18 cellular contexts compared by ENCODE assay signal in the genomic region with DNA sequence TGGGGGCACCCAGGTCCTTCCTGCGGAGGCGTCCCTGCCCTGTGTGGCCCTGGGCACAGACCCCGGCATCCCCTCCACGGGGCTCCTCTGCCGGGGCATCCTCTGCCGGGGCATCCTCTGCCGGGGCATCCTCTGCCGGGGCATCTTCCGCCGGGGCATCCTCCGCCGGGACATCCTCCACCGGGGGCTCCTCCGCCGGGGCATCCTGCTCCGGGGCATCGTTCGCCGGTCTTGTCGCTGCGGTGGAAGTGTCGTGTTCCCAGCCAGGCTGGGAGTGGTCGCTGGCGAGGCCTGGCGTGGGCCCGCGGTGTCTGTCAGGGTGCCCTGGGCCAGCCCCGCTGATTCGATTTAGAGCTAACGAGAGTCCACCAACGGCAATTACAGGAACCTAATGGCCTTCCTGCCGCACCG.
A peak's percentile ranks its signal among the peaks of the same experiment; 100 is the strongest.
DNase-seq lines count a peak whose midpoint lies in the region; ATAC-seq and TF ChIP-seq lines count a peak whose summit lies in the region.
"Had no signal": no experiment of that assay in that cellular context is flagged by ENCODE, and none has a peak within 500 bp of the region (broad histone marks: within the 10 kb centered on the region; RNA-seq: fewer than 3 reads in every experiment).

No MANE protein-coding gene starts in this region.

- dilution Hi-C loops in mammary epithelial cell (cut with HindIII; ENCODE audit: low sequenced_read_pairs), result no loop called here

- H3K79me2 ChIP-seq in mammary epithelial cell (ENCODE audit: insufficient read depth, low read length), result no peaks in the 10 kb centered on the region

- H4K20me1 ChIP-seq in mammary epithelial cell (ENCODE audit: insufficient read depth, low read length), result no peaks in the 10 kb centered on the region

- in situ Hi-C loops in mammary epithelial cell (cut with MboI; ENCODE audit: low sequenced_read_pairs in 2 of 2), result no loop called here

- CTCF ChIA-PET in mammary epithelial cell (lab: Charles Lee; ENCODE audit: low non-redundant PET), result no interaction called here

- DNase-seq in cardiac septum (ENCODE audit: low spot score) (peak; percentile 59), heart right ventricle (no peak), lower lobe of right lung (peak; percentile 30), tibial artery (peak; percentile 10 to 59), mammary epithelial cell (no peak), NCI-H345 treated with DMSO at 0.1 percent for 48 hours (lab: John Stamatoyannopoulos, UW; ENCODE audit: unreplicated experiment) (no peak)
- peak; percentile 9 for DNase-seq in activated naive CD4-positive, alpha-beta T cell treated with anti-CD3 and anti-CD28 coated beads, Interleukin-2, amount 50 U/mL, for 16 hours
- DNase-seq in stimulated activated naive CD8-positive, alpha-beta T cell treated with anti-CD3 and anti-CD28 coated beads, Interleukin-15, Interleukin-2, amounts not matched to agents 100 U/mL and 50 U/mL, for 24 hours, result no peak
- DNase-seq: activated CD4-positive, alpha-beta T cell treated with anti-CD3 and anti-CD28 coated beads for 1 hour; erythroblast; foreskin keratinocyte; midbrain; NCI-H1417; NCI-H524; stimulated activated CD4-positive, alpha-beta T cell treated with anti-CD3 and anti-CD28 coated beads, Interleukin-12 subunit alpha, Interleukin-12 subunit beta, amount 100 ng/mL, for 4 hours; T-helper 9 cell had no signal

- peaks cover 13 to 38% (median 28%) of the 10 kb centered on the region in 9 donors for H3K4me1 ChIP-seq in heart right ventricle
- H3K4me1 ChIP-seq in lower lobe of right lung, result peaks cover 29% of the 10 kb centered on the region
- H3K4me1 ChIP-seq in tibial artery, result peaks cover 0 to 27% (median 27%) of the 10 kb centered on the region in 4 donors
- no peaks in the 10 kb centered on the region for H3K4me1 ChIP-seq in mammary epithelial cell (ENCODE audit: insufficient read depth, low read length)
- H3K4me1 ChIP-seq: foreskin keratinocyte had no signal

- H3K4me3 ChIP-seq in heart right ventricle, result no peak overlapping the region
- no peak overlapping the region for H3K4me3 ChIP-seq in lower lobe of right lung
- H3K4me3 ChIP-seq in tibial artery, result no peak overlapping the region
- H3K4me3 ChIP-seq in mammary epithelial cell (replicated peaks in 1 of 3; ENCODE audit: insufficient read depth in 1 of 3, low read depth in 2 of 3, low read length in 3 of 3), result no peak overlapping the region
- H3K4me3 ChIP-seq: testis had no signal

- no peak for TF ChIP-seq CTCF in heart right ventricle (IDR thresholded peaks at IDR 0.05)
- TF ChIP-seq CTCF in lower lobe of right lung (IDR thresholded peaks at IDR 0.05), result no peak
- no peak for TF ChIP-seq CTCF in tibial artery (IDR thresholded peaks at IDR 0.05)
- no peak for TF ChIP-seq CTCF in mammary epithelial cell (conservative IDR thresholded peaks at IDR 0.05 in 1 of 2, IDR thresholded peaks at IDR 0.05 in 1 of 2; ENCODE audit: extremely low read depth in 1 of 2, insufficient read depth in 1 of 2, low read depth in 1 of 2, low read length in 2 of 2)

- no peak overlapping the region for H3K9ac ChIP-seq in mammary epithelial cell (ENCODE audit: insufficient read depth, low read length)

- H2AFZ ChIP-seq in mammary epithelial cell (ENCODE audit: low read depth, low read length), result no peak overlapping the region

- H3K27ac ChIP-seq in heart right ventricle (no peak overlapping the region), lower lobe of right lung (no peak overlapping the region), tibial artery (no peak overlapping the region), mammary epithelial cell (ENCODE audit: insufficient read depth, low read depth, low read length) (no peak overlapping the region)
- H3K27ac ChIP-seq: C4-2B, foreskin keratinocyte, testis had no signal

- no peak for ATAC-seq in heart right ventricle
- no peak for ATAC-seq in lower lobe of right lung
- no peak for ATAC-seq in stimulated activated naive CD8-positive, alpha-beta T cell treated with anti-CD3 and anti-CD28 coated beads, Interleukin-15, Interleukin-2, amounts not matched to agents 100 U/mL and 50 U/mL, for 24 hours
- ATAC-seq: foreskin keratinocyte had no signal

- H3K36me3 ChIP-seq in heart right ventricle (peaks cover 0 to 36% (median 0%) of the 10 kb centered on the region in 9 donors), lower lobe of right lung (peaks cover 11% of the 10 kb centered on the region), tibial artery (peaks cover 0 to 25% (median 13%) of the 10 kb centered on the region in 3 donors), mammary epithelial cell (ENCODE audit: insufficient read depth, low read length) (no peaks in the 10 kb centered on the region)

- H3K27me3 ChIP-seq in heart right ventricle, result no peaks in the 10 kb centered on the region
- no peaks in the 10 kb centered on the region for H3K27me3 ChIP-seq in lower lobe of right lung (ENCODE audit: low read depth)
- no peaks in the 10 kb centered on the region for H3K27me3 ChIP-seq in tibial artery
- H3K27me3 ChIP-seq in mammary epithelial cell (ENCODE audit: insufficient read depth, low read length), result no peaks in the 10 kb centered on the region
- H3K27me3 ChIP-seq: foreskin keratinocyte, testis had no signal

- WGBS in heart right ventricle, 2 donors, result 96 to 98% methylated on average over 32 to 33 of the region's 33 CpGs
- 93% methylated on average over 14 of the region's 33 CpGs for WGBS in mammary epithelial cell (ENCODE audit: low coverage, missing lambda C conversion rate)

- intact Hi-C loops in cardiac septum (cut with DNase I), result no loop called here
- intact Hi-C loops in heart right ventricle (cut with DNase I), result no loop called here
- intact Hi-C loops in lower lobe of right lung (cut with DNase I), result no loop called here
- intact Hi-C loops in tibial artery (cut with DNase I; ENCODE audit: low total_unique reads), result no loop called here
- intact Hi-C loops in mammary epithelial cell (cut with micrococcal nuclease), result no loop called here

- H3K9me3 ChIP-seq in heart right ventricle, result no peaks in the 10 kb centered on the region
- no peaks in the 10 kb centered on the region for H3K9me3 ChIP-seq in lower lobe of right lung
- no peaks in the 10 kb centered on the region for H3K9me3 ChIP-seq in tibial artery
- H3K9me3 ChIP-seq in mammary epithelial cell (replicated peaks; ENCODE audit: insufficient read depth, low read length), result peaks cover 20% of the 10 kb centered on the region
- H3K9me3 ChIP-seq: testis had no signal

- BruUV-seq in mammary epithelial cell (replicated peaks; lab: Mats Ljungman, UMichigan), result no TSS peak

- no peak overlapping the region for H3K4me2 ChIP-seq in mammary epithelial cell (ENCODE audit: insufficient read depth, low read depth, low read length)

Comparison
In these comparisons a context has a peak if more than half of its experiments do, and no peak if none do; other contexts are left out.
1. DNase-seq: peak in cardiac septum (single experiment), activated naive CD4-positive, alpha-beta T cell treated with anti-CD3 and anti-CD28 coated beads, Interleukin-2, amount 50 U/mL, for 16 hours (single experiment), lower lobe of right lung (single experiment) and tibial artery (2 of 2); none in heart right ventricle (0 of 2), mammary epithelial cell (single experiment), NCI-H345 treated with DMSO at 0.1 percent for 48 hours (single experiment) and stimulated activated naive CD8-positive, alpha-beta T cell treated with anti-CD3 and anti-CD28 coated beads, Interleukin-15, Interleukin-2, amounts not matched to agents 100 U/mL and 50 U/mL, for 24 hours (single experiment).